ENCODE assay signal across 1 cellular context in the genomic region with DNA sequence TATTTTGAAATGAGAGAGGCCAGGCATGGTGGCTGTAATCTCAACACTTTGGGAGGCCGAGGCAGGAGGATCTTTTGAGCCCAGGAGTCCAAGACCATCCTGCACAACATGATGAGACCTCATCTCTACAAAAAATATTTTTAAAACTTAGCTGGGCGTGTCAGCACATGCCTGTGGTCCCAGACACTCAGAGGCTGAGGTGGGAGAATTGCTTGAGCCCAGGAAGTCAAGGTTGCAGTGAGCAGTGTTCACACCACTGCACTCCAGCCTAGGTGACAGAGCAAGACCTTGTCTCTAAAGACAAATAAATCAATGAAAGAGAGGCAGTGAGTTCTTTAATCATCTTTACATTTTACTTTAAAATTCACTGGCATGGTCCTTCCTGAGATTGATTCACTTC.
TF ChIP-seq lines count a peak whose summit lies in the region.

No MANE protein-coding gene starts in this region.

TF ChIP-seq in H1, 55 proteins besides CTCF, POLR2A, EP300 and RAD21:
- TF ChIP-seq CBX5 (IDR thresholded peaks at IDR 0.05; ENCODE audit: low read depth, low read length) (no peak), POU5F1 (IDR thresholded peaks at IDR 0.05; ENCODE audit: low read depth, low read length) (no peak), YY1 (IDR thresholded peaks at IDR 0.05; ENCODE audit: low read depth, low read length) (no peak), GTF2F1 (IDR thresholded peaks at IDR 0.05; ENCODE audit: borderline replicate concordance, low read depth, low read length) (no peak), KDM4A (IDR thresholded peaks at IDR 0.05; ENCODE audit: low read depth, low read length, severe bottlenecking) (no peak)
